1 cellular context compared by ENCODE assay signal in the genomic region with DNA sequence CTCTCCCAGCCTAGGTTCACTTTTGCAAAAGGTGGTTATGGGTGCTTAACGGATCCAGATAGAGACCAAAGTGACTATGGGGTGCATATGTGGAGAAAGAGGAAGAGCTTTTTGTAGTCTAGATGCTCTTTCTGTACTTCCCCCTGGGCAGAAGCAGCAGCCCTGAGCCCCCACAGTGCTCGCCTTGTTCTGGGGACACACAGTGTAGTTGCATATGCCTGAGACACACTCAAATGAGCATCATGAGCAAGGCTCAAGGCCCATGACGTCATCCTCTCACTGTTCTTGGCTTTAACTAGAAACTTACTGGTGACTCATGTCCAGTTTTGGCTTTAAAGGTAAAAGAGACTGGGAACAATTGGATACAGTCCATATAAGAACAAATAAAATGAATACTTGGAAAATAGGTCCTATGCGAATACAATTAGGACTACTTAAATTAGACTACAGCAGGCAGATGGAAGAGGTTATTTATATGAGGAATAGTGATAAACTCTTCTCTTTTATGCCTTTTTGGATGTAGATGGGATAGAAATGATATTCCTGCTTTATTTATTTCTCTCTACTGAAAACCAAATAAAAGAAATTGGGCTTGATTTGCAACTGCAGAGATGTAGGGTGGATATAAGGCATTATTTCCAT.
TF ChIP-seq lines count a peak whose summit lies in the region.

No MANE protein-coding gene starts in this region.

TF ChIP-seq in SK-N-SH, 30 proteins besides CTCF, POLR2A, EP300 and RAD21 (continued from another document):
- TF ChIP-seq, protein P1, sequence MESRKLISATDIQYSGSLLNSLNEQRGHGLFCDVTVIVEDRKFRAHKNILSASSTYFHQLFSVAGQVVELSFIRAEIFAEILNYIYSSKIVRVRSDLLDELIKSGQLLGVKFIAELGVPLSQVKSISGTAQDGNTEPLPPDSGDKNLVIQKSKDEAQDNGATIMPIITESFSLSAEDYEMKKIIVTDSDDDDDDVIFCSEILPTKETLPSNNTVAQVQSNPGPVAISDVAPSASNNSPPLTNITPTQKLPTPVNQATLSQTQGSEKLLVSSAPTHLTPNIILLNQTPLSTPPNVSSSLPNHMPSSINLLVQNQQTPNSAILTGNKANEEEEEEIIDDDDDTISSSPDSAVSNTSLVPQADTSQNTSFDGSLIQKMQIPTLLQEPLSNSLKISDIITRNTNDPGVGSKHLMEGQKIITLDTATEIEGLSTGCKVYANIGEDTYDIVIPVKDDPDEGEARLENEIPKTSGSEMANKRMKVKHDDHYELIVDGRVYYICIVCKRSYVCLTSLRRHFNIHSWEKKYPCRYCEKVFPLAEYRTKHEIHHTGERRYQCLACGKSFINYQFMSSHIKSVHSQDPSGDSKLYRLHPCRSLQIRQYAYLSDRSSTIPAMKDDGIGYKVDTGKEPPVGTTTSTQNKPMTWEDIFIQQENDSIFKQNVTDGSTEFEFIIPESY (IDR thresholded peaks at IDR 0.05; ENCODE audit: borderline replicate concordance, low read depth), result no peak
TF ChIP-seq in SK-N-SH: peak in this region for 6.
